In genomic region chr2:230957756-230958391, GRCh38 we compare ENCODE assay signal across 9 cellular contexts. TPM values are rescaled to one million over a fixed set of nuclear protein-coding genes. Genes with fewer than 3 reads are reported as not detected.
DNase-seq lines count a peak whose midpoint lies in the region; ATAC-seq and TF ChIP-seq lines count a peak whose summit lies in the region.
"Had no signal": no experiment of that assay in that cellular context is flagged by ENCODE, and none has a peak within 500 bp of the region (broad histone marks: within the 10 kb centered on the region; RNA-seq: fewer than 3 reads in every experiment).

No MANE protein-coding gene starts in this region.

- H3K9me3 Mint-ChIP-seq in CD4-positive, alpha-beta T cell = no peaks in the 10 kb centered on the region

- TF ChIP-seq CTCF in CD4-positive, alpha-beta T cell (IDR thresholded peaks at IDR 0.05) = no peak
- no peak for TF ChIP-seq CTCF in NB4 (IDR thresholded peaks at IDR 0.05; ENCODE audit: low read depth, low read length)

- no peaks in the 10 kb centered on the region for H3K9me3 ChIP-seq in CD4-positive, alpha-beta T cell (ENCODE audit: control insufficient read depth, low read length)
- H3K9me3 ChIP-seq in effector memory CD4-positive, alpha-beta T cell (ENCODE audit: control insufficient read depth, low read length) = no peaks in the 10 kb centered on the region
- no peaks in the 10 kb centered on the region for H3K9me3 ChIP-seq in neuron (ENCODE audit: low read length)

- H3K27ac ChIP-seq in CD4-positive, alpha-beta T cell (ENCODE audit: low read depth, low read length) = no peak overlapping the region
- H3K27ac ChIP-seq in effector memory CD4-positive, alpha-beta T cell (ENCODE audit: insufficient read depth, low read length, poor library complexity, severe bottlenecking) = no peak overlapping the region

- H3K27ac Mint-ChIP-seq in CD4-positive, alpha-beta T cell = no peak overlapping the region

- no peak for ATAC-seq in CD4-positive, alpha-beta T cell (ENCODE audit: poor library complexity)
- ATAC-seq in HG02885 (IDR thresholded peaks at IDR 0.05; ENCODE audit: poor library complexity, unreplicated experiment) = no peak
- ATAC-seq in GM21619 (IDR thresholded peaks at IDR 0.05; ENCODE audit: unreplicated experiment) = no peak

- H3K27me3 Mint-ChIP-seq in CD4-positive, alpha-beta T cell = peaks cover 66% of the 10 kb centered on the region

- peak overlapping the region; percentile 10 for H3K4me3 ChIP-seq in NB4 (ENCODE audit: low read depth, low read length)
- H3K4me3 ChIP-seq in effector memory CD4-positive, alpha-beta T cell (ENCODE audit: insufficient read depth, low read depth, low read length, poor library complexity, severe bottlenecking) = peak overlapping the region; percentile 35
- peak overlapping the region; percentile 27 for H3K4me3 ChIP-seq in neuron (ENCODE audit: low read length)

- H3K27me3 ChIP-seq in CD4-positive, alpha-beta T cell (ENCODE audit: control insufficient read depth, insufficient read depth, low read length) = peaks cover 24% of the 10 kb centered on the region
- H3K27me3 ChIP-seq in effector memory CD4-positive, alpha-beta T cell (replicated peaks; ENCODE audit: control insufficient read depth, insufficient read depth, low read length, poor library complexity, severe bottlenecking) = peaks cover 17% of the 10 kb centered on the region
- peaks cover 35% of the 10 kb centered on the region for H3K27me3 ChIP-seq in neuron (ENCODE audit: insufficient read depth, low read length)

- H3K4me3 Mint-ChIP-seq in CD4-positive, alpha-beta T cell = peak overlapping the region; percentile 62

- TF ChIP-seq POLR2A in NB4 (IDR thresholded peaks at IDR 0.05; ENCODE audit: extremely low read depth, insufficient read length) = no peak

- POLR2A ChIA-PET in CD4-positive, alpha-beta T cell (lab: Charles Lee) = interaction anchor here (1.0 kb wide), 1 partner anchor 110 kb away, joined by 3 read pairs; no protein-coding TSS in a partner anchor

- intact Hi-C loops in CD4-positive, alpha-beta T cell (cut with DNase I, micrococcal nuclease) = no loop called here

- no peak overlapping the region for H2AFZ ChIP-seq in neuron (ENCODE audit: low read depth, low read length)

- H3K36me3 ChIP-seq in effector memory CD4-positive, alpha-beta T cell (ENCODE audit: control insufficient read depth, insufficient read depth, low read length) = no peaks in the 10 kb centered on the region
- H3K36me3 ChIP-seq in neuron (ENCODE audit: insufficient read depth, low read length) = no peaks in the 10 kb centered on the region

- DNase-seq in CD4-positive, alpha-beta T cell = no peak
- DNase-seq in NB4 (ENCODE audit: low read depth) = no peak
- no peak for DNase-seq in effector memory CD4-positive, alpha-beta T cell
- DNase-seq in NCI-H774 (lab: John Stamatoyannopoulos, UW) = no peak
- no peak for DNase-seq in amygdala (lab: John Stamatoyannopoulos, UW)
- DNase-seq: activated CD4-positive, CD25-positive, alpha-beta regulatory T cell had no signal

- CTCF ChIA-PET in CD4-positive, alpha-beta T cell (lab: Charles Lee) = no interaction called here

- peaks cover 13% of the 10 kb centered on the region for H3K4me1 Mint-ChIP-seq in CD4-positive, alpha-beta T cell (ENCODE audit: low read depth)

- no peaks in the 10 kb centered on the region for H3K36me3 Mint-ChIP-seq in CD4-positive, alpha-beta T cell (ENCODE audit: low read depth)

- H3K4me1 ChIP-seq in effector memory CD4-positive, alpha-beta T cell (ENCODE audit: control insufficient read depth, insufficient read depth, low read length, poor library complexity, severe bottlenecking) = peaks cover 9% of the 10 kb centered on the region
- peaks cover 11% of the 10 kb centered on the region for H3K4me1 ChIP-seq in neuron (ENCODE audit: insufficient read depth, low read length)

RNA-seq across cellular contexts. Expression of gene GPR55, which starts 32.8 kb away (rescaled TPM):
- total RNA-seq in CD4-positive, alpha-beta T cell = 1 to 10 TPM; 2.9 to 3.8 TPM

RNA-seq across cellular contexts. Expression of gene SPATA3, which starts 38.0 kb away (rescaled TPM):
- total RNA-seq in CD4-positive, alpha-beta T cell = not detected
